ENCODE assay signal across 1 cellular context in genomic region chr11:85647604-85648299, GRCh38.
TF ChIP-seq lines count a peak whose summit lies in the region.

Gene TMEM126A, plus strand, starts transcription at chr11:85647967. Its CDS starts 2,289 bp downstream, at chr11:85650256.

TF ChIP-seq in A549, 52 proteins besides CTCF, POLR2A, EP300 and RAD21 (continued from another document):
- TF ChIP-seq BCL3 (IDR thresholded peaks at IDR 0.05) = peak; percentile 66; the same call in 1 of the 3 replicates
- TF ChIP-seq HEYL (CRISPR knock-in tag; IDR thresholded peaks at IDR 0.05) = no peak
- no peak for TF ChIP-seq RARB (CRISPR knock-in tag; IDR thresholded peaks at IDR 0.05)
- no peak for TF ChIP-seq HOXB13 (CRISPR knock-in tag; IDR thresholded peaks at IDR 0.05; ENCODE audit: low read depth)
- 0 out of 2 replicates have a peak, but pooled peaks have one; percentile 31 for TF ChIP-seq ZSCAN20 (CRISPR knock-in tag; IDR thresholded peaks at IDR 0.05)
